Comparison of ENCODE assay signal across 1 cellular context in the genomic region with DNA sequence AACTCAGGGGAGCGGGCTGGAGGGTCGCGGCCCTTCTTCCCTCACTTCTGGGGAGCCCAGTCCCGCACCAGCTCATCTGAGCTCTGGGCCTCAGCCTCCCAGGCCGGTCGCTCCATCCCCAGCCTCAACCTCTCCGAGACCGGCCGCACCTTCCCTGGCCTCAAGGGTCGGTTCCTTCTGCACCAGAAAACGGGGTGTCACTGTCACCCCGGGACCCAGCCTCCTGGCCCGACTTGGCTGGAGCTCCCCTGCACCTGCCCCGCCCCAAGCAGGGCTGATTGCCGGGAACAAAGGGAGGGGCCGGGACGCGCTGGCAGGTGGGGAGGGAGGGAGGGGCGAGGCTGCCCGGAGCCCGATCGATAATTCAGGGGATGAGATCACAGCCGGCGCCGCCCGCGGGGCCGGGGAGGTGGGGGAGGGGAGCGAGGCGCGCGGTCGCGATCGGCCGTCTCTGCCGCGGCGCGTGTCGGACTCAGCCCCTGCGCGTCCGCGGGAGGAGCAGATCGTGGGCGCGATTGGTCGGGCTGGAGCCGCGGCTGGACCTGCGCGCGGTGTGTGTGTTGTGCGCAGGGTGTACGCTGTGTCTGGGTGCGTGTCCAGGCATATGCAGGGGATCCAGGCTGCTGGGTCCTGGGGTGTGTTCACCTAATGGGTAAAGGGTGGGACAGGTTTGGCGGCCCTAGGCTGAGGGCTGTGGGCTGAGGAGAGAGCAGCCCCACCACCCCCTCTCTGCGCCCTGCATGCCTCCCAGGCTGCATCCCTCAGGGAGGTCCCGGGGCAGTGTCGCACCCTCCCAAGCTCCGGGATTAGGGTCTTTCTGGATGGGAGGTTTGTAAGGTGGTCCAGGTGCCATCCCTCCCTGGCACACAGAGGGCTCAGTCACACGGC.
TF ChIP-seq lines count a peak whose summit lies in the region.

No MANE protein-coding gene starts in this region.

TF ChIP-seq in GM12891, 5 proteins besides CTCF, POLR2A, EP300 and RAD21 (continued from another document):
- no peak for TF ChIP-seq TAF1 (IDR thresholded peaks at IDR 0.05; ENCODE audit: low read depth, low read length)
- TF ChIP-seq PAX5 (IDR thresholded peaks at IDR 0.05; ENCODE audit: insufficient read depth, low read length, severe bottlenecking) = no peak
